Comparison of ENCODE assay signal across 11 cellular contexts in genomic region chr11:93526691-93527583, GRCh38. TPM values are rescaled to one million over a fixed set of nuclear protein-coding genes. Genes with fewer than 3 reads are reported as not detected.
DNase-seq lines count a peak whose midpoint lies in the region; ATAC-seq and TF ChIP-seq lines count a peak whose summit lies in the region.
"Had no signal": no experiment of that assay in that cellular context is flagged by ENCODE, and none has a peak within 500 bp of the region (broad histone marks: within the 10 kb centered on the region; RNA-seq: fewer than 3 reads in every experiment).

No MANE protein-coding gene starts in this region.

- DNase-seq in left ventricle myocardium inferior (no peak), right cardiac atrium (no peak), body of pancreas (no peak), A172 (ENCODE audit: low spot score) (no peak), NCI-H187 treated with DMSO at 0.1 percent for 48 hours (lab: John Stamatoyannopoulos, UW) (no peak)
- no peak for DNase-seq in stimulated activated naive CD8-positive, alpha-beta T cell treated with anti-CD3 and anti-CD28 coated beads, Interleukin-15, Interleukin-2, amounts not matched to agents 100 U/mL and 50 U/mL, for 24 hours
- DNase-seq: activated naive CD4-positive, alpha-beta T cell treated with anti-CD3 and anti-CD28 coated beads for 36 hours; effector CD8-positive, alpha-beta T cell; NCI-H524 treated with DMSO at 0.1 percent for 48 hours had no signal

- H3K27me3 ChIP-seq in left ventricle myocardium inferior (ENCODE audit: low read depth), result no peaks in the 10 kb centered on the region
- no peaks in the 10 kb centered on the region for H3K27me3 ChIP-seq in right cardiac atrium (ENCODE audit: control insufficient read depth, insufficient read depth)
- no peaks in the 10 kb centered on the region for H3K27me3 ChIP-seq in body of pancreas

- H3K4me3 ChIP-seq in left ventricle myocardium inferior (no peak overlapping the region), right cardiac atrium (ENCODE audit: low read length) (no peak overlapping the region), body of pancreas (no peak overlapping the region)

- no peak for ATAC-seq in right cardiac atrium
- ATAC-seq in HG02973 (IDR thresholded peaks at IDR 0.05; ENCODE audit: unreplicated experiment), result peak; percentile 30
- peak; percentile 49 for ATAC-seq in body of pancreas
- no peak for ATAC-seq in stimulated activated naive CD8-positive, alpha-beta T cell treated with anti-CD3 and anti-CD28 coated beads, Interleukin-15, Interleukin-2, amounts not matched to agents 100 U/mL and 50 U/mL, for 24 hours
- no peak for ATAC-seq in GM21528 (IDR thresholded peaks at IDR 0.05; ENCODE audit: low FRiP score, unreplicated experiment)

- H3K27ac ChIP-seq in left ventricle myocardium inferior (replicated peaks), result peak overlapping the region; percentile 2
- no peak overlapping the region for H3K27ac ChIP-seq in right cardiac atrium (ENCODE audit: low read length)
- peak overlapping the region in 3 of 4 donors; percentile 16 to 48 (median 29) for H3K27ac ChIP-seq in body of pancreas

- H3K36me3 ChIP-seq in left ventricle myocardium inferior (no peaks in the 10 kb centered on the region), body of pancreas (replicated peaks in 1 of 2; ENCODE audit: insufficient read depth in 1 of 2, low read depth in 2 of 2) (no peaks in the 10 kb centered on the region)

- no peaks in the 10 kb centered on the region for H3K9me3 ChIP-seq in left ventricle myocardium inferior (replicated peaks)
- H3K9me3 ChIP-seq in right cardiac atrium (ENCODE audit: control insufficient read depth, low read length), result no peaks in the 10 kb centered on the region
- H3K9me3 ChIP-seq in body of pancreas, result no peaks in the 10 kb centered on the region

- intact Hi-C loops in left ventricle myocardium inferior (cut with micrococcal nuclease), result no loop called here
- intact Hi-C loops in right cardiac atrium (cut with DNase I), result no loop called here
- intact Hi-C loops in body of pancreas (cut with DNase I), result no loop called here

- H3K4me1 ChIP-seq in left ventricle myocardium inferior, result peaks cover 85% of the 10 kb centered on the region
- peaks cover 33% of the 10 kb centered on the region for H3K4me1 ChIP-seq in right cardiac atrium (ENCODE audit: control insufficient read depth, insufficient read depth, low read length)
- peaks cover 59% of the 10 kb centered on the region for H3K4me1 ChIP-seq in body of pancreas

- no peak for TF ChIP-seq POLR2A in body of pancreas (IDR thresholded peaks at IDR 0.05)

- TF ChIP-seq CTCF in left ventricle myocardium inferior (IDR thresholded peaks at IDR 0.05; ENCODE audit: borderline replicate concordance) (no peak), body of pancreas (IDR thresholded peaks at IDR 0.05) (no peak)

- WGBS in right cardiac atrium, result 90% methylated on average over 7 of the region's 7 CpGs
- 66 to 74% methylated on average over 7 of the region's 7 CpGs for WGBS in body of pancreas, 2 donors

RNA-seq across cellular contexts. Expression of gene SMCO4, which starts 16.3 kb away (rescaled TPM):
- total RNA-seq in left ventricle myocardium inferior (57.6 TPM), right cardiac atrium (10 to 100 TPM; 31.8 to 95.6 (median 59.8) TPM), body of pancreas (10 to 100 TPM in 1 of 2 donors, 1 to 10 TPM in 1; 4.6 to 27.5 TPM)
- polyA plus RNA-seq in right cardiac atrium, result 69.9 TPM
- 6.1 and 12.0 TPM in 2 replicates for total RNA-seq in A172 (2014; rRNA removed; shearing (Covaris generic))

Comparison
In these comparisons a context has a peak if more than half of its experiments do, and no peak if none do; other contexts are left out.
1. ATAC-seq: peak in HG02973 (single experiment) and body of pancreas (single experiment); none in right cardiac atrium (0 of 2), stimulated activated naive CD8-positive, alpha-beta T cell treated with anti-CD3 and anti-CD28 coated beads, Interleukin-15, Interleukin-2, amounts not matched to agents 100 U/mL and 50 U/mL, for 24 hours (single experiment) and GM21528 (single experiment).